ENCODE assay signal across 8 cellular contexts in genomic region chr1:218377143-218377660, GRCh38.
A peak's percentile ranks its signal among the peaks of the same experiment; 100 is the strongest.
DNase-seq lines count a peak whose midpoint lies in the region; ATAC-seq and TF ChIP-seq lines count a peak whose summit lies in the region.

No MANE protein-coding gene starts in this region.

- peak overlapping the region; percentile 55; the same call in 1 of the 2 replicates for H2AFZ ChIP-seq in MM.1S (ENCODE audit: low read length)

- H3K27ac ChIP-seq in MM.1S (ENCODE audit: low read length) = peak overlapping the region; percentile 51; the same call in 1 of the 2 replicates

- in situ Hi-C loops in HAP-1 (cut with MboI; ENCODE audit: low sequenced_read_pairs) = no loop called here

- H4K20me1 ChIP-seq in MM.1S (ENCODE audit: insufficient read depth, low read length) = no peaks in the 10 kb centered on the region

- H3K79me2 ChIP-seq in MM.1S (ENCODE audit: low read length) = no peaks in the 10 kb centered on the region

- H3K4me2 ChIP-seq in MM.1S (ENCODE audit: low read depth, low read length) = peak overlapping the region; percentile 76

- ATAC-seq in stimulated activated naive CD8-positive, alpha-beta T cell treated with anti-CD3 and anti-CD28 coated beads, Interleukin-15, Interleukin-2, amounts not matched to agents 100 U/mL and 50 U/mL, for 24 hours = peak; percentile 96

- H3F3A ChIP-seq in MM.1S (ENCODE audit: insufficient read depth, low read length) = peaks cover 14% of the 10 kb centered on the region

- H3K4me3 ChIP-seq in HAP-1 = no peak overlapping the region
- peak overlapping the region; percentile 39 for H3K4me3 ChIP-seq in MM.1S (ENCODE audit: low read length)

- no peak for TF ChIP-seq CTCF in MM.1S (IDR thresholded peaks at IDR 0.05; ENCODE audit: low read length)

- peak overlapping the region; percentile 15; the same call in 1 of the 2 replicates for H3K9ac ChIP-seq in MM.1S (ENCODE audit: low read length)

- no peaks in the 10 kb centered on the region for H3K9me2 ChIP-seq in MM.1S (replicated peaks; ENCODE audit: insufficient read depth, low read length)

- H3K27me3 ChIP-seq in HAP-1 (ENCODE audit: low read depth) = no peaks in the 10 kb centered on the region
- no peaks in the 10 kb centered on the region for H3K27me3 ChIP-seq in MM.1S (replicated peaks; ENCODE audit: insufficient read depth, low read length)

- H3K4me1 ChIP-seq in HAP-1 = peaks cover 33% of the 10 kb centered on the region
- H3K4me1 ChIP-seq in MM.1S (ENCODE audit: low read length) = peaks cover 12% of the 10 kb centered on the region

- H3K36me3 ChIP-seq in HAP-1 (replicated peaks) (no peaks in the 10 kb centered on the region), MM.1S (replicated peaks; ENCODE audit: insufficient read depth, low read length) (no peaks in the 10 kb centered on the region)

- peak; percentile 99 for DNase-seq in EH (ENCODE audit: low read depth)
- DNase-seq in HAP-1 (ENCODE audit: low spot score in 2 of 2) = peak; percentile 48 to 70
- peak; percentile 86 for DNase-seq in MM.1S
- DNase-seq in activated T-cell treated with anti-CD3 and anti-CD28 coated beads for 1 hour (ENCODE audit: low read depth) = peak; percentile 11
- DNase-seq in islet precursor cell = peak; percentile 84
- DNase-seq in stimulated activated naive CD8-positive, alpha-beta T cell treated with anti-CD3 and anti-CD28 coated beads, Interleukin-15, Interleukin-2, amounts not matched to agents 100 U/mL and 50 U/mL, for 24 hours = peak; percentile 64
- DNase-seq in NCI-H146 treated with DMSO at 0.1 percent for 48 hours (lab: John Stamatoyannopoulos, UW; ENCODE audit: unreplicated experiment) = no peak
- no peak for DNase-seq in cortex of kidney (lab: John Stamatoyannopoulos, UW)

- H3K9me3 ChIP-seq in HAP-1 (no peaks in the 10 kb centered on the region), MM.1S (replicated peaks; ENCODE audit: insufficient read depth, low read length) (no peaks in the 10 kb centered on the region)

Comparison
In these comparisons a context has a peak if more than half of its experiments do, and no peak if none do; other contexts are left out.
1. DNase-seq: peak in EH (single experiment), HAP-1 (2 of 2), MM.1S (single experiment), activated T-cell treated with anti-CD3 and anti-CD28 coated beads for 1 hour (single experiment), islet precursor cell (single experiment) and stimulated activated naive CD8-positive, alpha-beta T cell treated with anti-CD3 and anti-CD28 coated beads, Interleukin-15, Interleukin-2, amounts not matched to agents 100 U/mL and 50 U/mL, for 24 hours (single experiment); none in NCI-H146 treated with DMSO at 0.1 percent for 48 hours (single experiment) and cortex of kidney (single experiment).